ENCODE assay signal across 25 cellular contexts in the genomic region with DNA sequence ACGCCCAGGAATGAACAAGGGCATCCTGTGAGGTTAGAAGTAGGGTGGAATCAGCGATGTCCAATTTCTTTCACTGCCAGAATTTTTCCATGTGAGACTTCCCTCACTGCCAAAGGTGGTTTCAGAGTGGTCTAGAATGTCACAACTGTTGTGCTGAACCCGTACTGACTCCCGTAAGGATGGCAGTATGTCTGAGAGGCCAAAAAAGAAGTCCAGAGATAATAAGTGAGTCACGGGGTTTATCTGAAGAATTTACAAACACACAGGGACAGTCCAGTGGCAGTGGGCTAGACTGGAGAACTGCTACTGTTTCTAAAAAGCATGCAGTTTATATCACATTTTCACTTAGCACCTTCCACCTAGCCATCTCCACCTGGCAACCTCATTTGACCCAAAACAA.
"Had no signal": no experiment of that assay in that cellular context is flagged by ENCODE, and none has a peak within 500 bp of the region (broad histone marks: within the 10 kb centered on the region; RNA-seq: fewer than 3 reads in every experiment).

No MANE protein-coding gene starts in this region.

- H3K4me1 Mint-ChIP-seq: naive B cell; natural killer cell; nephron progenitor cell; stimulated activated memory B cell treated with anti-CD40 and anti-IgM and Interleukin-4, amounts not matched to agents 10 μg/mL and 1 μg/mL and 100 μg/mL, for 72 hours; stimulated activated naive CD8-positive, alpha-beta T cell treated with anti-CD3 and anti-CD28 coated beads, Interleukin-15, amount 100 ng/mL, for 72 hours had no signal

- ATAC-seq: natural killer cell; right lobe of liver; stimulated activated memory B cell treated with anti-CD40 and anti-IgM and Interleukin-4, amounts not matched to agents 10 μg/mL and 1 μg/mL and 100 μg/mL, for 72 hours; stimulated activated naive CD8-positive, alpha-beta T cell treated with anti-CD3 and anti-CD28 coated beads, Interleukin-15, amount 100 ng/mL, for 72 hours had no signal

- H3K36me3 Mint-ChIP-seq: mesothelial cell of epicardium; naive B cell; natural killer cell; neural progenitor cell; stimulated activated memory B cell treated with anti-CD40 and anti-IgM and Interleukin-4, amounts not matched to agents 10 μg/mL and 1 μg/mL and 100 μg/mL, for 72 hours had no signal

- H3K36me3 ChIP-seq: left ventricle myocardium inferior, neural progenitor cell, neutrophil, ovary, right atrium auricular region, right lobe of liver, transverse colon, uterus had no signal

- H3K4me1 ChIP-seq: left ventricle myocardium inferior, right atrium auricular region, right lobe of liver, transverse colon, uterus had no signal

- H3K4me2 ChIP-seq: hepatocyte, neural progenitor cell, smooth muscle cell had no signal

- H3K27me3 Mint-ChIP-seq: progenitor cell of endocrine pancreas had no signal

- H3K4me3 Mint-ChIP-seq: mesothelial cell of epicardium; naive B cell; natural killer cell; nephron progenitor cell; neural progenitor cell; stimulated activated memory B cell treated with anti-CD40 and anti-IgM and Interleukin-4, amounts not matched to agents 10 μg/mL and 1 μg/mL and 100 μg/mL, for 72 hours; stimulated activated naive CD8-positive, alpha-beta T cell treated with anti-CD3 and anti-CD28 coated beads, Interleukin-15, amount 100 ng/mL, for 72 hours had no signal

- H3K79me2 ChIP-seq: hepatocyte had no signal

- DNase-seq: left ventricle myocardium inferior; naive B cell; natural killer cell; nephron progenitor cell; occipital lobe; ovary; right lobe of liver; stimulated activated CD4-positive, alpha-beta T cell treated with anti-CD3 and anti-CD28 coated beads, Interleukin-1b, Interleukin-23, amount 100 ng/mL, for 48 hours; stimulated activated CD4-positive, alpha-beta T cell treated with anti-CD3 and anti-CD28 coated beads, Interleukin-2, amount 100 ng/mL, for 48 hours; stimulated activated CD4-positive, alpha-beta T cell treated with anti-CD3 and anti-CD28 coated beads, Interleukin-4, amount 100 ng/mL, for 4 hours; stimulated activated CD8-positive, alpha-beta memory T cell treated with anti-CD3 and anti-CD28 coated beads, Interleukin-4, amount 100 ng/mL, for 48 hours; stimulated activated naive CD4-positive, alpha-beta T cell treated with Interleukin-2 at 50 U/mL for 16 hours; stimulated activated naive CD8-positive, alpha-beta T cell treated with anti-CD3 and anti-CD28 coated beads, Interleukin-15, amount 100 ng/mL, for 72 hours; substantia nigra; transverse colon; uterus had no signal

- H3K27ac Mint-ChIP-seq: mesothelial cell of epicardium; natural killer cell; nephron progenitor cell; neural progenitor cell; progenitor cell of endocrine pancreas; stimulated activated memory B cell treated with anti-CD40 and anti-IgM and Interleukin-4, amounts not matched to agents 10 μg/mL and 1 μg/mL and 100 μg/mL, for 72 hours had no signal

- H3K9me3 Mint-ChIP-seq: mesothelial cell of epicardium; naive B cell; natural killer cell; nephron progenitor cell; neural progenitor cell; stimulated activated memory B cell treated with anti-CD40 and anti-IgM and Interleukin-4, amounts not matched to agents 10 μg/mL and 1 μg/mL and 100 μg/mL, for 72 hours; stimulated activated naive CD8-positive, alpha-beta T cell treated with anti-CD3 and anti-CD28 coated beads, Interleukin-15, amount 100 ng/mL, for 72 hours had no signal

- H2AFZ ChIP-seq: hepatocyte, neural progenitor cell had no signal

- H3K27ac ChIP-seq: hepatocyte, left ventricle myocardium inferior, neural progenitor cell, neutrophil, ovary, right atrium auricular region, right lobe of liver, transverse colon, uterus had no signal

- H3K27me3 ChIP-seq: hepatocyte, neural progenitor cell, neutrophil, ovary, right atrium auricular region, right lobe of liver, transverse colon, uterus had no signal

- H3K4me3 ChIP-seq: hepatocyte, left ventricle myocardium inferior, lung, neural progenitor cell, ovary, right atrium auricular region, right lobe of liver, smooth muscle cell, transverse colon, uterus had no signal

- H3K9ac ChIP-seq: neural progenitor cell had no signal

- H3K9me3 ChIP-seq: left ventricle myocardium inferior, neutrophil, ovary, right atrium auricular region, right lobe of liver, transverse colon, uterus had no signal
